ENCODE assay signal across 12 cellular contexts in the genomic region with DNA sequence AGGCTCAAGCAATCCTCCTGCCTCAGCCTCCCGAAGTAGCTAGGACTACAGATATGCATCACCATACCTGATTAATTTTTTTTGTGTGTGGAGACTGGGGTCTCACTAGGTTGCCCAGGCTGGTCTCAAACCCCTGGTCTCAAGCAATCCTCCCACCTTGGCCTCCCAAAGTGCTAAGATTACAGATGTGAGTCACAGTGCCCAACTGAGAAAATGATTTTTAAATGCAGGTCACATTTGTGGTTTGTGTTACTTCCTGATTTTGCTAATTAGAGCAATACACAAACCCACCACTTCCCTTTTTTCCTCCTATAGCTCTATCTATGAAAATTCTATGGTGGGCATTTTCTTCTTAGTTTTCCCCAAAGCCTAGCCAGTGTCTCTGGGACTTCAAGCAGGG.
A peak's percentile ranks its signal among the peaks of the same experiment; 100 is the strongest.
DNase-seq lines count a peak whose midpoint lies in the region; ATAC-seq and TF ChIP-seq lines count a peak whose summit lies in the region.
"Had no signal": no experiment of that assay in that cellular context is flagged by ENCODE, and none has a peak within 500 bp of the region (broad histone marks: within the 10 kb centered on the region; RNA-seq: fewer than 3 reads in every experiment).

No MANE protein-coding gene starts in this region.

- peak overlapping the region; percentile 53 for H3K4me2 ChIP-seq in DOHH2 (ENCODE audit: low read length)

- peaks cover 24% of the 10 kb centered on the region for H3K4me1 Mint-ChIP-seq in activated naive CD4-positive, alpha-beta T cell treated with anti-CD3 and anti-CD28 coated beads, Interleukin-2, amount 10 ng/mL, durations not matched to agents 7 days and 5 days

- H3K27ac Mint-ChIP-seq in activated naive CD4-positive, alpha-beta T cell treated with anti-CD3 and anti-CD28 coated beads, Interleukin-2, amount 10 ng/mL, durations not matched to agents 7 days and 5 days: no peak overlapping the region
- H3K27ac Mint-ChIP-seq: activated naive CD8-positive, alpha-beta T cell had no signal

- no peak overlapping the region for H3K4me3 Mint-ChIP-seq in activated naive CD4-positive, alpha-beta T cell treated with anti-CD3 and anti-CD28 coated beads, Interleukin-2, amount 10 ng/mL, durations not matched to agents 7 days and 5 days
- H3K4me3 Mint-ChIP-seq: activated naive CD8-positive, alpha-beta T cell had no signal

- no peaks in the 10 kb centered on the region for H3K9me3 ChIP-seq in DOHH2 (ENCODE audit: control insufficient read depth, insufficient read depth, low read length)
- H3K9me3 ChIP-seq: suprapubic skin had no signal

- DNase-seq in SKM-1 (lab: John Stamatoyannopoulos, UW; ENCODE audit: unreplicated experiment) (peak; percentile 30), NCI-H774 (lab: John Stamatoyannopoulos, UW) (no peak), hippocampal formation (lab: John Stamatoyannopoulos, UW) (no peak), globus pallidus (ENCODE audit: low spot score) (no peak)
- no peak for DNase-seq in activated naive CD4-positive, alpha-beta T cell treated with anti-CD3 and anti-CD28 coated beads, Interleukin-2, amount 10 ng/mL, durations not matched to agents 7 days and 5 days
- DNase-seq: SW 1271 had no signal

- H3K36me3 Mint-ChIP-seq in activated naive CD4-positive, alpha-beta T cell treated with anti-CD3 and anti-CD28 coated beads, Interleukin-2, amount 10 ng/mL, durations not matched to agents 7 days and 5 days: no peaks in the 10 kb centered on the region

- no peaks in the 10 kb centered on the region for H3K79me2 ChIP-seq in DOHH2 (ENCODE audit: control insufficient read depth, low read length)

- peaks cover 64% of the 10 kb centered on the region for H3K27me3 ChIP-seq in DOHH2 (ENCODE audit: control insufficient read depth, low read length)

- no peaks in the 10 kb centered on the region for H3F3A ChIP-seq in DOHH2 (ENCODE audit: control insufficient read depth, insufficient read depth)

- TF ChIP-seq CTCF in DOHH2 (IDR thresholded peaks at IDR 0.05; ENCODE audit: low read depth, low read length, poor library complexity, severe bottlenecking): no peak

- no peaks in the 10 kb centered on the region for H3K9me2 ChIP-seq in DOHH2 (replicated peaks; ENCODE audit: control insufficient read depth, low read length)

- H3K27ac ChIP-seq in DOHH2 (ENCODE audit: low read depth, low read length): no peak overlapping the region
- H3K27ac ChIP-seq: skin epidermis, suprapubic skin had no signal

- peaks cover 19% of the 10 kb centered on the region for H3K4me1 ChIP-seq in DOHH2 (ENCODE audit: control insufficient read depth, low read length)
- H3K4me1 ChIP-seq: suprapubic skin had no signal

- peaks cover 6% of the 10 kb centered on the region for H4K20me1 ChIP-seq in DOHH2 (ENCODE audit: control insufficient read depth, insufficient read depth, low read depth, low read length)

- 0 out of 2 replicates have a peak overlapping the region, but pooled peaks have one; percentile 14 for H3K4me3 ChIP-seq in DOHH2 (ENCODE audit: low read length)
- H3K4me3 ChIP-seq: skin epidermis, suprapubic skin had no signal

- peak; percentile 58 for ATAC-seq in GM19452 (IDR thresholded peaks at IDR 0.05; ENCODE audit: unreplicated experiment)
- peak; percentile 67 for ATAC-seq in HG03103 (IDR thresholded peaks at IDR 0.05; ENCODE audit: low read depth, unreplicated experiment)

- CTCF ChIA-PET in activated naive CD4-positive, alpha-beta T cell treated with anti-CD3 and anti-CD28 coated beads, Interleukin-2, amount 10 ng/mL, durations not matched to agents 7 days and 5 days (lab: Charles Lee): no interaction called here

- H3K27me3 Mint-ChIP-seq in activated naive CD4-positive, alpha-beta T cell treated with anti-CD3 and anti-CD28 coated beads, Interleukin-2, amount 10 ng/mL, durations not matched to agents 7 days and 5 days: peaks cover 26% of the 10 kb centered on the region

- no peaks in the 10 kb centered on the region for H3K9me3 Mint-ChIP-seq in activated naive CD4-positive, alpha-beta T cell treated with anti-CD3 and anti-CD28 coated beads, Interleukin-2, amount 10 ng/mL, durations not matched to agents 7 days and 5 days

- H3K36me3 ChIP-seq in DOHH2 (ENCODE audit: control insufficient read depth, low read length): no peaks in the 10 kb centered on the region
- H3K36me3 ChIP-seq: suprapubic skin had no signal
